7 cellular contexts compared by ENCODE assay signal in the genomic region with DNA sequence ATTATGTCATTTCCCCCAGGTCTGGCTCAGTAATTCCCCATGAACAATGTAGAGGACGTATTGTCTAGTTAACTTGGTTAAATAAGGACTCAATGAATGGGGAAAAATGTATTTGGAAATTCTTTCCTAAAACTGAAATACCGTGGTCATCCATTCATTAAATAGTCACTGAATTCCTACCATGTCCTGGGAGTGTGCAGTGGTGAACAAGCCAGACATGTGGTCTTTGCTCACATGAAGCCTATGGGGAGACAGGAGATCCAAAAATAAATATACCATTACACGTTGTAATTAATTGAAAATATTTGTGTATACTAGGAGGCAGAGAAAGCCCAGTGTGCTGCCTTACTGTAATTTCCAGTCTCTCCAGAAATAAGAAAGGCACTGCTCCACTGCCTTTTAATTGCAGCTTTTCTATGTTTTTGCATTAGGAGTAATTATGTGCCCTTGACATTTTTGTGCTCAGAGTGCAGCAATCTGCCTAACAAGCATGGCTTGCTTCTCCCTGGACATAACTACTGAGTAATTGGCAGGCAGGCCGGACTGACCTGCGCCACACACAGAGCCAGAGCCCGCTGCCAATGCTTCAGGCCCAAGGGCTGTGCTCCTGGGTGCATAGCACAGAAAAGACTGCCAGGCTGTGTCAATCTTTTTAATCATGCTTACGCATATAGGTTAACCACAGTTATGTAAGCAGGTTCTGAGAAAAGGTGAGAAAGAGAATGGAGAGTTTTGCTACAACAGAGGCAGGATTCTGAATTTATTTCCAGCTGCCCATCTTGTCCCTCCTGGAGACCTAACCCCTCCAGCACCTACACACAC. TPM values are rescaled to one million over a fixed set of nuclear protein-coding genes. Genes with fewer than 3 reads are reported as not detected.
DNase-seq lines count a peak whose midpoint lies in the region; ATAC-seq, FAIRE-seq and TF ChIP-seq lines count a peak whose summit lies in the region.

No MANE protein-coding gene starts in this region.

- H3K27me3 Mint-ChIP-seq in T-cell = no peaks in the 10 kb centered on the region

- POLR2A ChIA-PET in T-cell (lab: Charles Lee) = interaction anchor here (0.6 to 1.1 kb wide), 3 partner anchors 23 to 51 kb away, joined by 3 to 4 read pairs (median 4); no protein-coding TSS in a partner anchor

- peaks cover 37% of the 10 kb centered on the region for H3K4me1 ChIP-seq in effector memory CD4-positive, alpha-beta T cell (ENCODE audit: control insufficient read depth, insufficient read depth, low read length, poor library complexity, severe bottlenecking)
- H3K4me1 ChIP-seq in small intestine (ENCODE audit: control insufficient read depth in 2 of 2, insufficient read depth in 1 of 2, low read depth in 1 of 2, low read length in 1 of 2) = no peaks in the 10 kb centered on the region

- TF ChIP-seq CTCF in lower leg skin (IDR thresholded peaks at IDR 0.05) = no peak

- H3K27ac Mint-ChIP-seq in T-cell = peak overlapping the region; percentile 98 to 99

- ATAC-seq in T-cell (replicated peaks in 1 of 4) (peak; percentile 92 to 97 (median 96)), HG03045 (IDR thresholded peaks at IDR 0.05; ENCODE audit: unreplicated experiment) (no peak)

- peak overlapping the region; percentile 68 to 85 (median 74) for H3K4me3 Mint-ChIP-seq in T-cell

- intact Hi-C loops in lower leg skin (cut with DNase I; ENCODE audit: low total_unique reads) = no loop called here

- peaks cover 13% of the 10 kb centered on the region for H3K36me3 Mint-ChIP-seq in T-cell

- H3K9me3 ChIP-seq in effector memory CD4-positive, alpha-beta T cell (ENCODE audit: control insufficient read depth, low read length) = no peaks in the 10 kb centered on the region
- H3K9me3 ChIP-seq in small intestine (ENCODE audit: control insufficient read depth, low read depth) = no peaks in the 10 kb centered on the region

- TF ChIP-seq POLR2A in lower leg skin (IDR thresholded peaks at IDR 0.05) = no peak

- no peaks in the 10 kb centered on the region for H3K27me3 ChIP-seq in effector memory CD4-positive, alpha-beta T cell (replicated peaks; ENCODE audit: control insufficient read depth, insufficient read depth, low read length, poor library complexity, severe bottlenecking)
- no peaks in the 10 kb centered on the region for H3K27me3 ChIP-seq in small intestine (ENCODE audit: control insufficient read depth in 2 of 2, insufficient read depth in 2 of 2, low read length in 2 of 2)

- 69 to 81% (median 74%) methylated on average over 7 of the region's 7 CpGs for WGBS in small intestine, 3 donors
- 48 to 64% methylated on average over 7 of the region's 7 CpGs for whole genome bisulfite sequencing in lower leg skin, 2 donors

- peaks cover 65 to 86% (median 66%) of the 10 kb centered on the region in 3 donors for H3K4me1 Mint-ChIP-seq in T-cell

- H3K9me3 Mint-ChIP-seq in T-cell = no peaks in the 10 kb centered on the region

- no peak for FAIRE-seq in small intestine (lab: Jason Lieb, UNC)

- peak overlapping the region; percentile 88 for H3K27ac ChIP-seq in effector memory CD4-positive, alpha-beta T cell (ENCODE audit: insufficient read depth, low read length, poor library complexity, severe bottlenecking)
- peak overlapping the region; percentile 25 to 82 for H3K27ac ChIP-seq in small intestine (ENCODE audit: low read depth in 1 of 2, low read length in 1 of 2)

- H3K36me3 ChIP-seq in effector memory CD4-positive, alpha-beta T cell (ENCODE audit: control insufficient read depth, insufficient read depth, low read length) = no peaks in the 10 kb centered on the region
- no peaks in the 10 kb centered on the region for H3K36me3 ChIP-seq in small intestine (ENCODE audit: control insufficient read depth in 2 of 2, insufficient read depth in 2 of 2, low read length in 2 of 2)

- DNase-seq in H4 (ENCODE audit: low spot score) (peak; percentile 76), T-cell (peak in 28 of 34 experiments; percentile 29 to 69 (median 53)), small intestine (peak; percentile 53), A172 (ENCODE audit: low spot score) (no peak), lower leg skin (ENCODE audit: low spot score in 2 of 2) (no peak)
- peak; percentile 34 to 56 (median 47) for DNase-seq in effector memory CD4-positive, alpha-beta T cell

- peak overlapping the region; percentile 44 for H3K4me3 ChIP-seq in effector memory CD4-positive, alpha-beta T cell (ENCODE audit: insufficient read depth, low read depth, low read length, poor library complexity, severe bottlenecking)
- H3K4me3 ChIP-seq in small intestine (ENCODE audit: low read depth in 1 of 2, low read length in 2 of 2) (no peak overlapping the region), lower leg skin (ENCODE audit: low read depth, poor library complexity, severe bottlenecking) (no peak overlapping the region)

- CTCF ChIA-PET in T-cell (lab: Charles Lee) = interaction anchor here in 1 of 2 donors (0.6 to 1.2 kb wide), 4 partner anchors 10 to 25 kb away, joined by 3 to 4 read pairs (median 3); no protein-coding TSS in a partner anchor

RNA-seq across cellular contexts. Expression of a gene that starts 22.2 kb away (rescaled TPM):
- 20.8 and 21.3 TPM in 2 replicates for total RNA-seq in H4 (2014; rRNA removed; shearing (Covaris generic))
- 100 to 1,000 TPM; 123 to 151 (median 136) TPM for total RNA-seq in T-cell
- polyA plus RNA-seq in small intestine = 10 to 100 TPM in 1 of 3 donors, 1 to 10 TPM in 2; 4.9 to 10.3 (median 6.9) TPM
- 17.8 and 21.8 TPM in 2 replicates for total RNA-seq in A172 (2014; rRNA removed; shearing (Covaris generic))
- 10 to 100 TPM; 66.6 to 96.7 (median 82.1) TPM for total RNA-seq in lower leg skin

Comparison
In these comparisons a context has a peak if more than half of its experiments do, and no peak if none do; other contexts are left out.
1. DNase-seq: peak in H4 (single experiment), T-cell (28 of 34), effector memory CD4-positive, alpha-beta T cell (3 of 3) and small intestine (single experiment); none in A172 (single experiment) and lower leg skin (0 of 2).